Comparison of ENCODE assay signal across 29 cellular contexts in genomic region chr7:83866587-83866986, GRCh38.
"Had no signal": no experiment of that assay in that cellular context is flagged by ENCODE, and none has a peak within 500 bp of the region (broad histone marks: within the 10 kb centered on the region; RNA-seq: fewer than 3 reads in every experiment).

No MANE protein-coding gene starts in this region.

- H3K9me3 Mint-ChIP-seq: nephron; neural progenitor cell; stimulated activated naive CD8-positive, alpha-beta T cell treated with anti-CD3 and anti-CD28 coated beads, Interleukin-15, amount 100 ng/mL, for 72 hours had no signal

- H3K4me1 ChIP-seq: heart right ventricle, left lung, parathyroid adenoma, prostate gland, right atrium auricular region, suprapubic skin, transverse colon, upper lobe of right lung, vagina had no signal

- H3K4me3 ChIP-seq: dorsolateral prefrontal cortex, heart right ventricle, left lung, neural progenitor cell, prostate gland, right atrium auricular region, smooth muscle cell, suprapubic skin, transverse colon, upper lobe of right lung, vagina had no signal

- H3K4me3 Mint-ChIP-seq: naive thymus-derived CD4-positive, alpha-beta T cell; nephron; neural progenitor cell; stimulated activated naive CD8-positive, alpha-beta T cell treated with anti-CD3 and anti-CD28 coated beads, Interleukin-15, amount 100 ng/mL, for 72 hours had no signal

- H3K27me3 ChIP-seq: dorsolateral prefrontal cortex, heart right ventricle, left lung, neural progenitor cell, right atrium auricular region, suprapubic skin, transverse colon, upper lobe of right lung, vagina had no signal

- H2AFZ ChIP-seq: neural progenitor cell, parathyroid adenoma had no signal

- H3K36me3 Mint-ChIP-seq: naive thymus-derived CD4-positive, alpha-beta T cell; neural progenitor cell had no signal

- DNase-seq: cortex of kidney; dorsolateral prefrontal cortex; effector CD4-positive, alpha-beta T cell; foreskin melanocyte; glutamatergic neuron; heart right ventricle; hippocampal formation; left cardiac atrium; left lung; mesenchymal stem cell; midbrain; naive thymus-derived CD4-positive, alpha-beta T cell; stimulated activated CD4-positive, alpha-beta T cell treated with anti-CD3 and anti-CD28 coated beads, Interleukin-12 subunit alpha, Interleukin-12 subunit beta, amount 100 ng/mL, for 4 hours; stimulated activated CD4-positive, alpha-beta T cell treated with anti-CD3 and anti-CD28 coated beads, Interleukin-1b, Interleukin-23, amount 100 ng/mL, for 48 hours; stimulated activated CD4-positive, alpha-beta T cell treated with anti-CD3 and anti-CD28 coated beads, Interleukin-4, amount 100 ng/mL, for 1 hour; stimulated activated CD8-positive, alpha-beta memory T cell treated with anti-CD3 and anti-CD28 coated beads, Interleukin-4, amount 100 ng/mL, for 48 hours; stimulated activated naive CD4-positive, alpha-beta T cell; stimulated activated naive CD8-positive, alpha-beta T cell treated with anti-CD3 and anti-CD28 coated beads, Interleukin-15, amount 100 ng/mL, for 72 hours; transverse colon; upper lobe of right lung had no signal

- H3K27ac Mint-ChIP-seq: naive thymus-derived CD4-positive, alpha-beta T cell; nephron; neural progenitor cell; stimulated activated naive CD8-positive, alpha-beta T cell treated with anti-CD3 and anti-CD28 coated beads, Interleukin-15, amount 100 ng/mL, for 72 hours had no signal

- H3K27me3 Mint-ChIP-seq: naive thymus-derived CD4-positive, alpha-beta T cell; stimulated activated naive CD8-positive, alpha-beta T cell treated with anti-CD3 and anti-CD28 coated beads, Interleukin-15, amount 100 ng/mL, for 72 hours had no signal

- H3K4me2 ChIP-seq: neural progenitor cell, smooth muscle cell had no signal

- H3K79me2 ChIP-seq: parathyroid adenoma had no signal

- H3K9me3 ChIP-seq: heart right ventricle, left lung, prostate gland, right atrium auricular region, suprapubic skin, transverse colon, upper lobe of right lung, vagina had no signal

- FAIRE-seq: islet of Langerhans had no signal

- H3K27ac ChIP-seq: dorsolateral prefrontal cortex, heart right ventricle, left lung, neural progenitor cell, parathyroid adenoma, prostate gland, right atrium auricular region, suprapubic skin, transverse colon, upper lobe of right lung, vagina had no signal

- H3K4me1 Mint-ChIP-seq: naive thymus-derived CD4-positive, alpha-beta T cell; nephron; stimulated activated naive CD8-positive, alpha-beta T cell treated with anti-CD3 and anti-CD28 coated beads, Interleukin-15, amount 100 ng/mL, for 72 hours had no signal

- H3K36me3 ChIP-seq: heart right ventricle, left lung, neural progenitor cell, prostate gland, right atrium auricular region, suprapubic skin, transverse colon, upper lobe of right lung, vagina had no signal
